ENCODE assay signal across 36 cellular contexts in the genomic region with DNA sequence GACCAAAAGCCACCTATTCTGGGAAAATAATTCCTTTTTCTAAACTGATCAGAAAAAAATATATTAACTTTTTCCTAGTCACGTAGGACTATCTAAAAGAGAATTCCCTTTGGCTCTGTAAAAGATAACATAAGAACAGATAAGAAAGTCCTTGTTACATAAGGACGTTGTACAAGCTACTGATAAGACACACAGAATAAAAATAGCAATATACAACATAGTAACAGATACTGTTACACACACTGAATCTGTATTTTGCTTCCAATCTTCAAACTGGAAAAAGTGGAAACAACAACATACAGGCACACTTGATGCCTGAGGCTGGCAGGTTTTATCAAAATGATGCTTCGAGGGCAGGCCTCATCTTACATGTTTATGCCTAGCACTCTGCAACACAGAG.
"Had no signal": no experiment of that assay in that cellular context is flagged by ENCODE, and none has a peak within 500 bp of the region (broad histone marks: within the 10 kb centered on the region; RNA-seq: fewer than 3 reads in every experiment).

No MANE protein-coding gene starts in this region.

- H3K4me1 ChIP-seq: colonic mucosa had no signal

- H3K4me1 Mint-ChIP-seq: activated B cell treated with CpG ODN at 0.5 μM for 24 hours; activated CD4-positive, alpha-beta T cell treated with anti-CD3 and anti-CD28 coated beads, Interleukin-2, amount 10 ng/mL, durations not matched to agents 24 days and 14 days; activated CD8-positive, alpha-beta memory T cell treated with anti-CD3 and anti-CD28 coated beads, Interleukin-2, amount 10 ng/mL, durations not matched to agents 7 days and 5 days; activated naive CD4-positive, alpha-beta T cell treated with anti-CD3 and anti-CD28 coated beads, Interleukin-2, amount 10 ng/mL, durations not matched to agents 7 days and 5 days; activated naive CD8-positive, alpha-beta T cell treated with anti-CD3 and anti-CD28 coated beads, Interleukin-2, amount 10 ng/mL, durations not matched to agents 7 days and 5 days; T-helper 17 cell had no signal

- DNase-seq: activated B cell treated with CpG ODN at 0.5 μM for 24 hours; activated CD4-positive, alpha-beta memory T cell treated with anti-CD3 and anti-CD28 coated beads for 36 hours; activated CD4-positive, alpha-beta T cell treated with anti-CD3 and anti-CD28 coated beads, Interleukin-2, amount 10 ng/mL, durations not matched to agents 24 days and 14 days; activated CD8-positive, alpha-beta memory T cell treated with anti-CD3 and anti-CD28 coated beads, Interleukin-2, amount 10 ng/mL, durations not matched to agents 7 days and 5 days; activated CD8-positive, alpha-beta memory T cell treated with anti-CD3 and anti-CD28 coated beads, Interleukin-2, amount 50 U/mL, for 4 hours; activated CD8-positive, alpha-beta T cell treated with anti-CD3 and anti-CD28 coated beads, Interleukin-2, amount 10 ng/mL, durations not matched to agents 7 days and 5 days; activated effector memory CD4-positive, alpha-beta T cell treated with anti-CD3 and anti-CD28 coated beads, Interleukin-2, amount 50 U/mL, for 16 hours; activated naive CD4-positive, alpha-beta T cell; activated naive CD4-positive, alpha-beta T cell treated with anti-CD3 and anti-CD28 coated beads, Interleukin-2, amount 10 ng/mL, durations not matched to agents 7 days and 5 days; activated naive CD8-positive, alpha-beta T cell treated with anti-CD3 and anti-CD28 coated beads, Interleukin-2, amount 10 ng/mL, durations not matched to agents 7 days and 5 days; activated T-cell treated with anti-CD3 and anti-CD28 coated beads, Interleukin-2, amount 50 U/mL, for 1 hour; activated T-cell treated with anti-CD3 and anti-CD28 coated beads, Interleukin-2, amount 50 U/mL, for 48 hours; brain microvascular endothelial cell; central memory CD4-positive, alpha-beta T cell; cerebellar nuclear complex; colonic mucosa; effector CD8-positive, alpha-beta T cell; foreskin fibroblast; head of caudate nucleus; SW 1271; T-helper 1 cell; T-helper 17 cell; T1000; WERI-Rb-1 had no signal

- H3K9me3 Mint-ChIP-seq: activated B cell treated with CpG ODN at 0.5 μM for 24 hours; activated CD4-positive, alpha-beta memory T cell treated with anti-CD3 and anti-CD28 coated beads for 36 hours; activated CD4-positive, alpha-beta T cell treated with anti-CD3 and anti-CD28 coated beads, Interleukin-2, amount 10 ng/mL, durations not matched to agents 24 days and 14 days; activated naive CD4-positive, alpha-beta T cell treated with anti-CD3 and anti-CD28 coated beads, Interleukin-2, amount 10 ng/mL, durations not matched to agents 7 days and 5 days; activated naive CD4-positive, alpha-beta T cell treated with anti-CD3 and anti-CD28 coated beads, Interleukin-2, amount 50 U/mL, for 72 hours; activated naive CD8-positive, alpha-beta T cell treated with anti-CD3 and anti-CD28 coated beads, Interleukin-2, amount 10 ng/mL, durations not matched to agents 7 days and 5 days; activated T-helper 1 cell treated with anti-CD3 and anti-CD28 coated beads, Interleukin-12 subunit alpha, Interleukin-12 subunit beta, Interleukin-2, Interleukin-4 antibody, amounts not matched to agents 30 ng/mL and 10 ng/mL and 1 ng/mL, durations not matched to agents 14 hours and 24 hours and 36 hours; activated T-helper 2 cell treated with anti-CD3 and anti-CD28 coated beads, Interferon-gamma antibody, Interleukin-2, Interleukin-4, amounts not matched to agents 10 μg/mL and 5 μg/mL and 100 μg/mL, durations not matched to agents 14 hours and 24 hours and 36 hours; T-helper 2 cell treated with Interferon-gamma antibody and Interleukin-4, amounts not matched to agents 5 μg/mL and 100 μg/mL, for 36 hours had no signal

- H3K27me3 ChIP-seq: brain microvascular endothelial cell, colonic mucosa had no signal

- H3K27ac Mint-ChIP-seq: activated B cell treated with CpG ODN at 0.5 μM for 24 hours; activated CD4-positive, alpha-beta memory T cell treated with anti-CD3 and anti-CD28 coated beads for 36 hours; activated CD4-positive, alpha-beta T cell treated with anti-CD3 and anti-CD28 coated beads, Interleukin-2, amount 10 ng/mL, durations not matched to agents 24 days and 14 days; activated CD8-positive, alpha-beta memory T cell treated with anti-CD3 and anti-CD28 coated beads, Interleukin-2, amount 10 ng/mL, durations not matched to agents 7 days and 5 days; activated CD8-positive, alpha-beta T cell treated with anti-CD3 and anti-CD28 coated beads, Interleukin-2, amount 10 ng/mL, durations not matched to agents 7 days and 5 days; activated naive CD4-positive, alpha-beta T cell treated with anti-CD3 and anti-CD28 coated beads, Interleukin-2, amount 10 ng/mL, durations not matched to agents 7 days and 5 days; activated naive CD8-positive, alpha-beta T cell treated with anti-CD3 and anti-CD28 coated beads, Interleukin-2, amount 10 ng/mL, durations not matched to agents 7 days and 5 days; activated T-helper 1 cell treated with anti-CD3 and anti-CD28 coated beads, Interleukin-12 subunit alpha, Interleukin-12 subunit beta, Interleukin-2, Interleukin-4 antibody, amounts not matched to agents 30 ng/mL and 10 ng/mL and 1 ng/mL, durations not matched to agents 14 hours and 24 hours and 36 hours; activated T-helper 2 cell treated with anti-CD3 and anti-CD28 coated beads, Interferon-gamma antibody, Interleukin-2, Interleukin-4, amounts not matched to agents 10 μg/mL and 5 μg/mL and 100 μg/mL, durations not matched to agents 14 hours and 24 hours and 36 hours; T-helper 17 cell; T-helper 2 cell treated with Interferon-gamma antibody and Interleukin-4, amounts not matched to agents 5 μg/mL and 100 μg/mL, for 36 hours had no signal

- H3K27me3 Mint-ChIP-seq: activated B cell treated with CpG ODN at 0.5 μM for 24 hours; activated CD4-positive, alpha-beta memory T cell treated with anti-CD3 and anti-CD28 coated beads for 36 hours; activated CD4-positive, alpha-beta T cell treated with anti-CD3 and anti-CD28 coated beads, Interleukin-2, amount 10 ng/mL, durations not matched to agents 24 days and 14 days; activated CD8-positive, alpha-beta memory T cell treated with anti-CD3 and anti-CD28 coated beads, Interleukin-2, amount 10 ng/mL, durations not matched to agents 7 days and 5 days; activated naive CD4-positive, alpha-beta T cell treated with anti-CD3 and anti-CD28 coated beads, Interleukin-2, amount 10 ng/mL, durations not matched to agents 7 days and 5 days; activated naive CD8-positive, alpha-beta T cell treated with anti-CD3 and anti-CD28 coated beads, Interleukin-2, amount 10 ng/mL, durations not matched to agents 7 days and 5 days; T-helper 17 cell had no signal

- H3K9me3 ChIP-seq: colonic mucosa had no signal

- FAIRE-seq: astrocyte, bronchial epithelial cell, endometrium, endothelial cell of umbilical vein, frontal cortex had no signal

- H3K4me3 ChIP-seq: colonic mucosa had no signal

- H3K4me3 Mint-ChIP-seq: activated B cell treated with CpG ODN at 0.5 μM for 24 hours; activated CD4-positive, alpha-beta memory T cell treated with anti-CD3 and anti-CD28 coated beads for 36 hours; activated CD4-positive, alpha-beta T cell treated with anti-CD3 and anti-CD28 coated beads, Interleukin-2, amount 10 ng/mL, durations not matched to agents 24 days and 14 days; activated CD8-positive, alpha-beta memory T cell treated with anti-CD3 and anti-CD28 coated beads, Interleukin-2, amount 10 ng/mL, durations not matched to agents 7 days and 5 days; activated CD8-positive, alpha-beta T cell treated with anti-CD3 and anti-CD28 coated beads, Interleukin-2, amount 10 ng/mL, durations not matched to agents 7 days and 5 days; activated naive CD4-positive, alpha-beta T cell treated with anti-CD3 and anti-CD28 coated beads, Interleukin-2, amount 10 ng/mL, durations not matched to agents 7 days and 5 days; activated naive CD8-positive, alpha-beta T cell treated with anti-CD3 and anti-CD28 coated beads, Interleukin-2, amount 10 ng/mL, durations not matched to agents 7 days and 5 days; activated T-helper 1 cell treated with anti-CD3 and anti-CD28 coated beads, Interleukin-12 subunit alpha, Interleukin-12 subunit beta, Interleukin-2, Interleukin-4 antibody, amounts not matched to agents 30 ng/mL and 10 ng/mL and 1 ng/mL, durations not matched to agents 14 hours and 24 hours and 36 hours; T-helper 17 cell; T-helper 2 cell treated with Interferon-gamma antibody and Interleukin-4, amounts not matched to agents 5 μg/mL and 100 μg/mL, for 36 hours had no signal

- H3K36me3 ChIP-seq: colonic mucosa had no signal

- H3K27ac ChIP-seq: brain microvascular endothelial cell, colonic mucosa, epithelial cell of prostate, WERI-Rb-1 had no signal

- ATAC-seq: activated CD4-positive, CD25-positive, alpha-beta regulatory T cell treated with anti-CD3 and anti-CD28 coated beads, Interleukin-2, amount 50 U/mL, for 24 hours; activated CD8-positive, alpha-beta memory T cell treated with anti-CD3 and anti-CD28 coated beads, Interleukin-2, amount 10 ng/mL, durations not matched to agents 7 days and 5 days; activated CD8-positive, alpha-beta T cell treated with anti-CD3 and anti-CD28 coated beads, Interleukin-2, amount 10 ng/mL, durations not matched to agents 7 days and 5 days; activated naive CD4-positive, alpha-beta T cell treated with anti-CD3 and anti-CD28 coated beads, Interleukin-2, amount 50 U/mL, for 72 hours; esophagus mucosa; T-helper 17 cell had no signal
